ENCODE assay signal across 17 cellular contexts in genomic region chr1:241460098-241460873, GRCh38. TPM values are rescaled to one million over a fixed set of nuclear protein-coding genes. Genes with fewer than 3 reads are reported as not detected.
DNase-seq lines count a peak whose midpoint lies in the region; ATAC-seq and TF ChIP-seq lines count a peak whose summit lies in the region.
"Had no signal": no experiment of that assay in that cellular context is flagged by ENCODE, and none has a peak within 500 bp of the region (broad histone marks: within the 10 kb centered on the region; RNA-seq: fewer than 3 reads in every experiment).

No MANE protein-coding gene starts in this region.

- H3K4me2 ChIP-seq in MM.1S (ENCODE audit: low read depth, low read length): no peak overlapping the region
- H3K4me2 ChIP-seq: SK-N-SH had no signal

- H3F3A ChIP-seq in MM.1S (ENCODE audit: insufficient read depth, low read length): no peaks in the 10 kb centered on the region

- H3K27ac ChIP-seq in temporal lobe (ENCODE audit: low read depth, low read length) (peak overlapping the region; percentile 87), MM.1S (ENCODE audit: low read length) (no peak overlapping the region)
- H3K27ac ChIP-seq: 22Rv1 had no signal

- no peaks in the 10 kb centered on the region for H3K79me2 ChIP-seq in MM.1S (ENCODE audit: low read length)

- no peak overlapping the region for H3K4me3 ChIP-seq in MM.1S (ENCODE audit: low read length)
- H3K4me3 ChIP-seq: HAP-1 had no signal

- no peaks in the 10 kb centered on the region for H3K9me2 ChIP-seq in MM.1S (replicated peaks; ENCODE audit: insufficient read depth, low read length)
- H3K9me2 ChIP-seq: SK-N-SH had no signal

- no peak overlapping the region for H2AFZ ChIP-seq in MM.1S (ENCODE audit: low read length)

- H4K20me1 ChIP-seq in MM.1S (ENCODE audit: insufficient read depth, low read length): no peaks in the 10 kb centered on the region

- H3K4me1 ChIP-seq in MM.1S (ENCODE audit: low read length): no peaks in the 10 kb centered on the region
- H3K4me1 ChIP-seq: HAP-1 had no signal

- no peaks in the 10 kb centered on the region for H3K36me3 ChIP-seq in MM.1S (replicated peaks; ENCODE audit: insufficient read depth, low read length)
- H3K36me3 ChIP-seq: HAP-1 had no signal

- no peak for TF ChIP-seq CTCF in MM.1S (IDR thresholded peaks at IDR 0.05; ENCODE audit: low read length)

- DNase-seq in DMS53 (lab: John Stamatoyannopoulos, UW) (peak; percentile 8), DMS53 treated with DMSO at 0.1 percent for 48 hours (lab: John Stamatoyannopoulos, UW; ENCODE audit: unreplicated experiment) (no peak), NCI-H2029 (lab: John Stamatoyannopoulos, UW) (peak; percentile 80), NCI-H2196 treated with DMSO at 0.1 percent for 48 hours (lab: John Stamatoyannopoulos, UW; ENCODE audit: unreplicated experiment) (peak; percentile 5), NOMO-1 (lab: John Stamatoyannopoulos, UW; ENCODE audit: unreplicated experiment in 2 of 2) (no peak), MM.1S (no peak)
- DNase-seq: CD8-positive, alpha-beta T cell; NCI-H2081 treated with DMSO at 0.1 percent for 48 hours; NCI-H526; SK-N-SH; T-helper 1 cell had no signal

- no peaks in the 10 kb centered on the region for H3K27me3 ChIP-seq in MM.1S (replicated peaks; ENCODE audit: insufficient read depth, low read length)

- no peak for ATAC-seq in HG02571 (IDR thresholded peaks at IDR 0.05; ENCODE audit: unreplicated experiment)
- ATAC-seq: CD8-positive, alpha-beta T cell; Panc1; Right ventricle myocardium inferior had no signal

- no peak overlapping the region for H3K9ac ChIP-seq in MM.1S (ENCODE audit: low read length)
- H3K9ac ChIP-seq: SK-N-SH had no signal

- H3K9me3 ChIP-seq in MM.1S (replicated peaks; ENCODE audit: insufficient read depth, low read length): no peaks in the 10 kb centered on the region
- H3K9me3 ChIP-seq: HAP-1, SK-N-SH had no signal

RNA-seq across cellular contexts. Expression of gene FH, which starts 59.3 kb away (rescaled TPM):
- 35.7 TPM for total RNA-seq in temporal lobe

Comparison
In these comparisons a context has a peak if more than half of its experiments do, and no peak if none do; other contexts are left out.
1. DNase-seq: peak in DMS53 (single experiment), NCI-H2029 (single experiment) and NCI-H2196 treated with DMSO at 0.1 percent for 48 hours (single experiment); none in DMS53 treated with DMSO at 0.1 percent for 48 hours (single experiment), NOMO-1 (0 of 2) and MM.1S (single experiment).